Comparison of ENCODE assay signal across 20 cellular contexts in genomic region chr5:126468091-126468490, GRCh38.
"Had no signal": no experiment of that assay in that cellular context is flagged by ENCODE, and none has a peak within 500 bp of the region (broad histone marks: within the 10 kb centered on the region; RNA-seq: fewer than 3 reads in every experiment).

No MANE protein-coding gene starts in this region.

- H3K27ac Mint-ChIP-seq: activated naive CD8-positive, alpha-beta T cell; activated T-helper 2 cell treated with anti-CD3 and anti-CD28 coated beads, Interferon-gamma antibody, Interleukin-2, Interleukin-4, amounts not matched to agents 10 μg/mL and 5 μg/mL and 100 μg/mL, durations not matched to agents 14 hours and 24 hours and 36 hours; nephron progenitor cell; WTC11 had no signal

- H3K4me3 Mint-ChIP-seq: activated naive CD8-positive, alpha-beta T cell; nephron progenitor cell; WTC11 had no signal

- H3K4me1 ChIP-seq: left lung, sigmoid colon had no signal

- ATAC-seq: esophagus mucosa, left lung, mucosa of descending colon, WTC11 had no signal

- H3K4me3 ChIP-seq: adrenal gland, left lung, mucosa of descending colon, sigmoid colon, testis, upper lobe of left lung had no signal

- DNase-seq: activated naive CD4-positive, alpha-beta T cell; activated T-cell treated with anti-CD3 and anti-CD28 coated beads, Interleukin-2, amount 50 U/mL, for 1 hour; adrenal gland; cortex of kidney; effector CD4-positive, alpha-beta T cell; kidney; left lung; mesendoderm; mucosa of descending colon; nephron progenitor cell; sigmoid colon; stimulated activated CD4-positive, alpha-beta T cell treated with anti-CD3 and anti-CD28 coated beads, Interleukin-4, amount 100 ng/mL, for 1 hour; stimulated activated naive CD4-positive, alpha-beta T cell; T-helper 9 cell; testis; upper lobe of left lung had no signal

- H3K9me3 Mint-ChIP-seq: activated T-helper 2 cell treated with anti-CD3 and anti-CD28 coated beads, Interferon-gamma antibody, Interleukin-2, Interleukin-4, amounts not matched to agents 10 μg/mL and 5 μg/mL and 100 μg/mL, durations not matched to agents 14 hours and 24 hours and 36 hours; nephron progenitor cell; WTC11 had no signal

- H3K27me3 Mint-ChIP-seq: activated naive CD8-positive, alpha-beta T cell had no signal

- H3K9me3 ChIP-seq: adrenal gland, left lung, mucosa of descending colon, sigmoid colon, testis, upper lobe of left lung had no signal

- H3K27me3 ChIP-seq: adrenal gland, left lung, sigmoid colon, testis, upper lobe of left lung had no signal

- H3K27ac ChIP-seq: left lung, upper lobe of left lung had no signal
